24 cellular contexts compared by ENCODE assay signal in genomic region chr9:71675857-71676165, GRCh38.
DNase-seq lines count a peak whose midpoint lies in the region; ATAC-seq, FAIRE-seq and TF ChIP-seq lines count a peak whose summit lies in the region.
"Had no signal": no experiment of that assay in that cellular context is flagged by ENCODE, and none has a peak within 500 bp of the region (broad histone marks: within the 10 kb centered on the region; RNA-seq: fewer than 3 reads in every experiment).

No MANE protein-coding gene starts in this region.

- TF ChIP-seq POLR2A in A549 (IDR thresholded peaks at IDR 0.05; ENCODE audit: low read length): no peak
- no peak for TF ChIP-seq POLR2A in K562 (conservative IDR thresholded peaks at IDR 0.05)

- no peak for DNase-seq in A549 (ENCODE audit: low read depth in 1 of 2, low spot score in 1 of 2)
- DNase-seq in HT1080 (ENCODE audit: low read depth): peak; percentile 62
- DNase-seq in K562 (ENCODE audit: extremely low read depth in 1 of 4, low spot score in 3 of 4): no peak
- peak; percentile 49 to 55 for DNase-seq in lung microvascular endothelial cell (ENCODE audit: low read depth in 2 of 2)
- no peak for DNase-seq in right cardiac atrium
- DNase-seq in midbrain (lab: John Stamatoyannopoulos, UW): no peak
- DNase-seq: activated CD4-positive, alpha-beta T cell treated with anti-CD3 and anti-CD28 coated beads, Interleukin-2, amount 10 ng/mL, durations not matched to agents 24 days and 14 days; activated naive CD4-positive, alpha-beta T cell; activated T-cell treated with anti-CD3 and anti-CD28 coated beads, Interleukin-2, amount 50 U/mL, for 48 hours; CD8-positive, alpha-beta memory T cell; left cardiac atrium; NCI-H1436 treated with DMSO at 0.1 percent for 48 hours; NCI-H2107; NCI-H510A; nucleus accumbens; SHP77 treated with DMSO at 0.1 percent for 48 hours; stimulated activated naive CD8-positive, alpha-beta T cell treated with anti-CD3 and anti-CD28 coated beads, Interleukin-15, Interleukin-2, amounts not matched to agents 100 U/mL and 50 U/mL, for 24 hours had no signal

- H3K27ac ChIP-seq in A549 (peak overlapping the region in 1 of 2 experiments; percentile 72; a peak in 3 of 6 replicates), K562 (ENCODE audit: extremely low read depth, low read depth, low read length) (no peak overlapping the region), right cardiac atrium (ENCODE audit: low read length) (no peak overlapping the region)
- H3K27ac ChIP-seq: prostate gland, thoracic aorta, vagina had no signal

- CTCF ChIA-PET in A549 (lab: Yijun Ruan, JAX): interaction anchor here (1.0 to 1.6 kb wide), 2 partner anchors 37 to 71 kb away, joined by 3 to 4 read pairs; no protein-coding TSS in a partner anchor
- CTCF ChIA-PET in K562 (lab: Yijun Ruan, JAX; ENCODE audit: low intra/inter-chr PET ratio): no interaction called here

- POLR2A ChIA-PET in A549 (lab: Yijun Ruan, JAX): no interaction called here
- POLR2A ChIA-PET in K562 (lab: Yijun Ruan, JAX): no interaction called here

- ATAC-seq in A549: no peak
- ATAC-seq in K562: no peak
- no peak for ATAC-seq in HG03469 (IDR thresholded peaks at IDR 0.05; ENCODE audit: unreplicated experiment)
- no peak for ATAC-seq in right cardiac atrium
- ATAC-seq in HG03095 (IDR thresholded peaks at IDR 0.05; ENCODE audit: unreplicated experiment): no peak
- ATAC-seq: left cardiac atrium; Panc1; stimulated activated naive CD8-positive, alpha-beta T cell treated with anti-CD3 and anti-CD28 coated beads, Interleukin-15, Interleukin-2, amounts not matched to agents 100 U/mL and 50 U/mL, for 24 hours had no signal

- H3K4me1 ChIP-seq in A549 (peaks cover 55% of the 10 kb centered on the region), K562 (replicated peaks in 1 of 2; ENCODE audit: control insufficient read depth in 2 of 2, insufficient read depth in 2 of 2, low read length in 2 of 2) (peaks cover 7 to 13% of the 10 kb centered on the region in 2 experiments; a peak in 4 of 5 replicates), right cardiac atrium (ENCODE audit: control insufficient read depth, insufficient read depth, low read length) (peaks cover 3% of the 10 kb centered on the region)
- H3K4me1 ChIP-seq: prostate gland, vagina had no signal

- BruUV-seq in K562 (replicated peaks; lab: Mats Ljungman, UMichigan): no TSS peak

- H3K4me3 ChIP-seq in A549 (no peak overlapping the region), K562 (no peak overlapping the region), right cardiac atrium (ENCODE audit: low read length) (no peak overlapping the region)
- H3K4me3 ChIP-seq: prostate gland, thoracic aorta, vagina had no signal

- H3K9me3 ChIP-seq in A549 (peaks cover 4% of the 10 kb centered on the region; the same call in 1 of the 3 replicates), K562 (replicated peaks; ENCODE audit: control insufficient read depth, insufficient read depth, low read depth, low read length) (peaks cover 2% of the 10 kb centered on the region), right cardiac atrium (ENCODE audit: control insufficient read depth, low read length) (no peaks in the 10 kb centered on the region)
- H3K9me3 ChIP-seq: prostate gland, thoracic aorta, vagina had no signal

- intact Hi-C loops in K562 (cut with micrococcal nuclease) (no loop called here), right cardiac atrium (cut with DNase I) (no loop called here)

- no peak overlapping the region for H3K4me2 ChIP-seq in A549
- H3K4me2 ChIP-seq in K562 (ENCODE audit: insufficient read depth, low read length): no peak overlapping the region

- no peaks in the 10 kb centered on the region for H4K20me1 ChIP-seq in K562 (replicated peaks; ENCODE audit: control insufficient read depth, insufficient read depth, low read length)

- no peak overlapping the region for H3K9ac ChIP-seq in K562 (ENCODE audit: insufficient read depth in 1 of 2, low read depth in 2 of 2, low read length in 2 of 2)

- no peaks in the 10 kb centered on the region for H3K79me2 ChIP-seq in K562 (ENCODE audit: control insufficient read depth, insufficient read depth, low read length)

- H3K36me3 ChIP-seq in K562 (ENCODE audit: control insufficient read depth, insufficient read depth, low read length): no peaks in the 10 kb centered on the region; the same call in 2 of the 3 replicates
- H3K36me3 ChIP-seq: prostate gland, thoracic aorta, vagina had no signal

- TF ChIP-seq EP300 in A549 (IDR thresholded peaks at IDR 0.05): no peak
- no peak for TF ChIP-seq EP300 in K562 (IDR thresholded peaks at IDR 0.05; ENCODE audit: low read length)

- FAIRE-seq in A549 (lab: Jason Lieb, UNC): no peak
- no peak for FAIRE-seq in K562 (lab: Jason Lieb, UNC)
- FAIRE-seq: G401.6 had no signal

- no peak overlapping the region for H2AFZ ChIP-seq in K562 (ENCODE audit: low read depth, low read length)

- 76% methylated on average over 1 of the region's 1 CpG for WGBS in A549 (ENCODE audit: missing lambda C conversion rate)
- WGBS in K562 (ENCODE audit: insufficient coverage, low coverage, missing lambda C conversion rate): 40% methylated on average over 1 of the region's 1 CpG
- 71% methylated on average over 1 of the region's 1 CpG for WGBS in right cardiac atrium

- no peaks in the 10 kb centered on the region for H3K9me1 ChIP-seq in K562 (ENCODE audit: control insufficient read depth, insufficient read depth, low read length)

- no peaks in the 10 kb centered on the region for H3K27me3 ChIP-seq in K562 (ENCODE audit: control insufficient read depth in 2 of 2, insufficient read depth in 2 of 2, low read length in 2 of 2)
- no peaks in the 10 kb centered on the region for H3K27me3 ChIP-seq in right cardiac atrium (ENCODE audit: control insufficient read depth, insufficient read depth)
- H3K27me3 ChIP-seq: vagina had no signal

- TF ChIP-seq CTCF in A549 (IDR thresholded peaks at IDR 0.05): no peak
- TF ChIP-seq CTCF in K562 (IDR thresholded peaks at IDR 0.05 in 2 of 3, conservative IDR thresholded peaks at IDR 0.05 in 1 of 3; ENCODE audit: insufficient read depth in 2 of 3, low read depth in 1 of 3, low read length in 3 of 3): no peak

- TF ChIP-seq RAD21 in A549 (conservative IDR thresholded peaks at IDR 0.05 in 1 of 2, IDR thresholded peaks at IDR 0.05 in 1 of 2) (no peak), K562 (CRISPR knock-in tag; conservative IDR thresholded peaks at IDR 0.05 in 1 of 2, IDR thresholded peaks at IDR 0.05 in 1 of 2) (no peak)

- in situ Hi-C loops in K562 (cut with MboI): no loop called here

TF ChIP-seq in A549, 52 proteins besides CTCF, POLR2A, EP300 and RAD21:
- TF ChIP-seq FOSL2 (IDR thresholded peaks at IDR 0.05): no peak
- peak; percentile 81 for TF ChIP-seq FOSL2 (CRISPR knock-in tag; IDR thresholded peaks at IDR 0.05)
- no peak for TF ChIP-seq MYC (IDR thresholded peaks at IDR 0.05; ENCODE audit: borderline replicate concordance, low read length)
- TF ChIP-seq RNF2 (IDR thresholded peaks at IDR 0.05; ENCODE audit: borderline replicate concordance, low read depth): no peak
- TF ChIP-seq BHLHE40 (IDR thresholded peaks at IDR 0.05; ENCODE audit: low read depth, low read length): no peak

TF ChIP-seq in K562, 482 proteins besides CTCF, POLR2A, EP300 and RAD21:
- TF ChIP-seq TOE1 (IDR thresholded peaks at IDR 0.05; ENCODE audit: borderline replicate concordance) (no peak), TOE1 (CRISPR knock-in tag; IDR thresholded peaks at IDR 0.05; ENCODE audit: borderline replicate concordance, low read depth) (no peak)
- TF ChIP-seq, protein P1, sequence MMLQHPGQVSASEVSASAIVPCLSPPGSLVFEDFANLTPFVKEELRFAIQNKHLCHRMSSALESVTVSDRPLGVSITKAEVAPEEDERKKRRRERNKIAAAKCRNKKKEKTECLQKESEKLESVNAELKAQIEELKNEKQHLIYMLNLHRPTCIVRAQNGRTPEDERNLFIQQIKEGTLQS (IDR thresholded peaks at IDR 0.05): peak; percentile 41; the same call in 1 of the 2 replicates
- TF ChIP-seq, protein P1 (CRISPR knock-in tag; conservative IDR thresholded peaks at IDR 0.05): no peak

Comparison
In these comparisons a context has a peak if more than half of its experiments do, and no peak if none do; other contexts are left out.
1. DNase-seq: peak in HT1080 (single experiment) and lung microvascular endothelial cell (2 of 2); none in A549 (0 of 2), K562 (0 of 4), right cardiac atrium (0 of 3) and midbrain (single experiment).